8 cellular contexts compared by ENCODE assay signal in genomic region chr16:74813109-74813641, GRCh38. TPM values are rescaled to one million over a fixed set of nuclear protein-coding genes. Genes with fewer than 3 reads are reported as not detected.
DNase-seq lines count a peak whose midpoint lies in the region; ATAC-seq and TF ChIP-seq lines count a peak whose summit lies in the region.

No MANE protein-coding gene starts in this region.

- TF ChIP-seq CTCF in AG09319 (IDR thresholded peaks at IDR 0.05; ENCODE audit: low read depth, low read length): peak; percentile 90

- H3K4me1 Mint-ChIP-seq in activated CD4-positive, alpha-beta T cell treated with anti-CD3 and anti-CD28 coated beads for 36 hours: no peaks in the 10 kb centered on the region

- no peak overlapping the region for H3K27ac Mint-ChIP-seq in activated CD4-positive, alpha-beta T cell treated with anti-CD3 and anti-CD28 coated beads for 36 hours

- intact Hi-C loops in activated CD4-positive, alpha-beta T cell treated with anti-CD3 and anti-CD28 coated beads for 36 hours (cut with DNase I, micrococcal nuclease): loop anchor here (1.0 to 10.0 kb wide), 4 partner anchors 49 to 332 kb away; partner anchors contain the start of gene ZFP1 (in 1 of the 2)
- intact Hi-C loops in left colon (cut with DNase I, micrococcal nuclease): loop anchor here in 1 of 2 donors (5.0 kb wide), 1 partner anchor 49 kb away; no protein-coding TSS in a partner anchor

- POLR2A ChIA-PET in activated CD4-positive, alpha-beta T cell treated with anti-CD3 and anti-CD28 coated beads for 36 hours (lab: Charles Lee): no interaction called here

- H3K9me3 Mint-ChIP-seq in activated CD4-positive, alpha-beta T cell treated with anti-CD3 and anti-CD28 coated beads for 36 hours (ENCODE audit: low read depth): no peaks in the 10 kb centered on the region

- CTCF ChIA-PET in activated CD4-positive, alpha-beta T cell treated with anti-CD3 and anti-CD28 coated beads for 36 hours (lab: Charles Lee): interaction anchor here (0.6 to 6.5 kb wide), 13 partner anchors 16 to 1139 kb away, joined by 3 to 56 read pairs (median 4); partner anchors contain the start of gene FA2H

- H3K36me3 Mint-ChIP-seq in activated CD4-positive, alpha-beta T cell treated with anti-CD3 and anti-CD28 coated beads for 36 hours (ENCODE audit: low read depth): no peaks in the 10 kb centered on the region

- DNase-seq in AG09319 (ENCODE audit: extremely low read depth, low read depth): peak; percentile 18
- DNase-seq in NCI-H345 (lab: John Stamatoyannopoulos, UW): peak; percentile 77
- peak; percentile 89 for DNase-seq in activated CD4-positive, alpha-beta T cell treated with anti-CD3 and anti-CD28 coated beads for 36 hours
- peak; percentile 51 for DNase-seq in cerebellum (ENCODE audit: low spot score)
- DNase-seq in left colon: peak; percentile 73 to 90
- peak; percentile 58 for DNase-seq in stimulated activated CD4-positive, alpha-beta T cell treated with anti-CD3 and anti-CD28 coated beads, Interleukin-2, amount 100 ng/mL, for 4 hours (ENCODE audit: low read depth)

- H3K27me3 Mint-ChIP-seq in activated CD4-positive, alpha-beta T cell treated with anti-CD3 and anti-CD28 coated beads for 36 hours: no peaks in the 10 kb centered on the region

- no peak overlapping the region for H3K4me3 Mint-ChIP-seq in activated CD4-positive, alpha-beta T cell treated with anti-CD3 and anti-CD28 coated beads for 36 hours

- ATAC-seq in GM18873 (IDR thresholded peaks at IDR 0.05; ENCODE audit: low FRiP score, unreplicated experiment): peak; percentile 75
- ATAC-seq in HG03097 (IDR thresholded peaks at IDR 0.05; ENCODE audit: low FRiP score, unreplicated experiment): peak; percentile 89
- ATAC-seq in activated CD4-positive, alpha-beta T cell treated with anti-CD3 and anti-CD28 coated beads for 36 hours: peak; percentile 100
- ATAC-seq in left colon: peak; percentile 100

RNA-seq across cellular contexts. Expression of gene FA2H, which starts 38.6 kb away (rescaled TPM):
- not detected for total RNA-seq in activated CD4-positive, alpha-beta T cell treated with anti-CD3 and anti-CD28 coated beads for 36 hours
- total RNA-seq in cerebellum (0.27 TPM), left colon (10 to 100 TPM; 48.5 to 64.5 TPM)

Comparison
In these comparisons a context has a peak if more than half of its experiments do, and no peak if none do; other contexts are left out.
1. Peak in every context shown above with its lines: DNase-seq and ATAC-seq.
2. DNase-seq: peak in every context shown above with its lines; median percentile 89 in activated CD4-positive, alpha-beta T cell treated with anti-CD3 and anti-CD28 coated beads for 36 hours; 82 in left colon; 77 in NCI-H345; 58 in stimulated activated CD4-positive, alpha-beta T cell treated with anti-CD3 and anti-CD28 coated beads, Interleukin-2, amount 100 ng/mL, for 4 hours; 51 in cerebellum; 18 in AG09319.
3. RNA of gene FA2H, which starts 38.6 kb away (total RNA-seq): 48.5 to 64.5 TPM in left colon; 0.27 TPM in cerebellum (single experiment) and not detected in activated CD4-positive, alpha-beta T cell treated with anti-CD3 and anti-CD28 coated beads for 36 hours; every median in the first group is over 10 times any median in the second.